ENCODE assay signal across 19 cellular contexts in genomic region chr3:174937488-174937887, GRCh38.
A peak's percentile ranks its signal among the peaks of the same experiment; 100 is the strongest.
DNase-seq lines count a peak whose midpoint lies in the region; ATAC-seq, FAIRE-seq and TF ChIP-seq lines count a peak whose summit lies in the region.
"Had no signal": no experiment of that assay in that cellular context is flagged by ENCODE, and none has a peak within 500 bp of the region (broad histone marks: within the 10 kb centered on the region; RNA-seq: fewer than 3 reads in every experiment).

No MANE protein-coding gene starts in this region.

- TF ChIP-seq POLR2A in upper lobe of left lung (IDR thresholded peaks at IDR 0.05) (no peak), H54 (IDR thresholded peaks at IDR 0.05; ENCODE audit: low read depth, low read length) (no peak)

- no peak overlapping the region for H3K27ac ChIP-seq in upper lobe of left lung
- H3K27ac ChIP-seq: C4-2B, uterus had no signal

- DNase-seq in DMS53 (lab: John Stamatoyannopoulos, UW) (peak; percentile 48), NCI-H226 (peak; percentile 26), dedifferentiated amniotic fluid mesenchymal stem cell (ENCODE audit: extremely low spot score) (peak; percentile 64), mucosa of descending colon (no peak), upper lobe of left lung (no peak), H54 (ENCODE audit: insufficient read length, low spot score) (no peak)
- DNase-seq: activated CD4-positive, alpha-beta memory T cell treated with anti-CD3 and anti-CD28 coated beads for 36 hours; anterior cingulate cortex; DMS79; KBM-7; NCI-H1417 treated with DMSO at 0.1 percent for 48 hours; NCI-H446; OCI-M1; uterus had no signal

- H3K36me3 ChIP-seq in mucosa of descending colon (ENCODE audit: low read depth) (no peaks in the 10 kb centered on the region), upper lobe of left lung (no peaks in the 10 kb centered on the region)
- H3K36me3 ChIP-seq: uterus had no signal

- H3K4me1 ChIP-seq in mucosa of descending colon (ENCODE audit: low read depth) (no peaks in the 10 kb centered on the region), upper lobe of left lung (no peaks in the 10 kb centered on the region)
- H3K4me1 ChIP-seq: uterus had no signal

- TF ChIP-seq CTCF in mucosa of descending colon (IDR thresholded peaks at IDR 0.05) (no peak), upper lobe of left lung (IDR thresholded peaks at IDR 0.05) (no peak)

- intact Hi-C loops in mucosa of descending colon (cut with DNase I, micrococcal nuclease), result no loop called here

- ATAC-seq in mucosa of descending colon (peak; percentile 36), GM21529 (IDR thresholded peaks at IDR 0.05; ENCODE audit: unreplicated experiment) (no peak), upper lobe of left lung (ENCODE audit: low FRiP score in 2 of 2) (no peak), HG03175 (IDR thresholded peaks at IDR 0.05; ENCODE audit: unreplicated experiment) (no peak)
- ATAC-seq: stimulated activated effector memory CD8-positive, alpha-beta T cell treated with anti-CD3 and anti-CD28 coated beads, Interleukin-12 subunit alpha, Interleukin-12 subunit beta, amount 100 ng/mL, for 72 hours had no signal

- no peak for TF ChIP-seq EP300 in upper lobe of left lung (IDR thresholded peaks at IDR 0.05)

- H3K9me3 ChIP-seq in mucosa of descending colon, result peaks cover 5% of the 10 kb centered on the region
- H3K9me3 ChIP-seq in upper lobe of left lung, result no peaks in the 10 kb centered on the region
- H3K9me3 ChIP-seq: uterus had no signal

- FAIRE-seq in H54 (lab: Jason Lieb, UNC), result no peak
- FAIRE-seq: TTC549 had no signal

- H3K4me3 ChIP-seq in mucosa of descending colon (no peak overlapping the region), upper lobe of left lung (no peak overlapping the region)
- H3K4me3 ChIP-seq: uterus had no signal

- no peaks in the 10 kb centered on the region for H3K27me3 ChIP-seq in upper lobe of left lung
- H3K27me3 ChIP-seq: uterus had no signal

Comparison
In these comparisons a context has a peak if more than half of its experiments do, and no peak if none do; other contexts are left out.
1. DNase-seq: peak in DMS53 (single experiment), NCI-H226 (single experiment) and dedifferentiated amniotic fluid mesenchymal stem cell (single experiment); none in mucosa of descending colon (0 of 3), upper lobe of left lung (0 of 2) and H54 (single experiment).